11 cellular contexts compared by ENCODE assay signal in genomic region chr10:24834869-24835268, GRCh38.
DNase-seq lines count a peak whose midpoint lies in the region; ATAC-seq and TF ChIP-seq lines count a peak whose summit lies in the region.
"Had no signal": no experiment of that assay in that cellular context is flagged by ENCODE, and none has a peak within 500 bp of the region (broad histone marks: within the 10 kb centered on the region; RNA-seq: fewer than 3 reads in every experiment).

No MANE protein-coding gene starts in this region.

- no peak for ATAC-seq in omental fat pad (ENCODE audit: low FRiP score)

- peak; percentile 68 for DNase-seq in NCI-H2107 treated with DMSO at 0.1 percent for 48 hours (lab: John Stamatoyannopoulos, UW; ENCODE audit: unreplicated experiment)
- no peak for DNase-seq in NCI-H2107 (lab: John Stamatoyannopoulos, UW)
- peak; percentile 44 for DNase-seq in SW480 (ENCODE audit: low spot score)
- peak; percentile 26 for DNase-seq in iPS-NIHi7 (ENCODE audit: extremely low spot score)
- DNase-seq in NCI-H748 treated with DMSO at 0.1 percent for 48 hours (lab: John Stamatoyannopoulos, UW): no peak
- DNase-seq in omental fat pad (ENCODE audit: low spot score): no peak
- no peak for DNase-seq in stimulated activated CD4-positive, alpha-beta T cell treated with anti-CD3 and anti-CD28 coated beads, Interleukin-4, amount 100 ng/mL, for 24 hours
- DNase-seq: CD4-positive, alpha-beta memory T cell; DMS153; DMS79; GM23248 had no signal

- no peak for TF ChIP-seq CTCF in omental fat pad (IDR thresholded peaks at IDR 0.05)

Comparison
In these comparisons a context has a peak if more than half of its experiments do, and no peak if none do; other contexts are left out.
1. DNase-seq: peak in NCI-H2107 treated with DMSO at 0.1 percent for 48 hours (single experiment), SW480 (single experiment) and iPS-NIHi7 (single experiment); none in NCI-H2107 (single experiment), NCI-H748 treated with DMSO at 0.1 percent for 48 hours (single experiment), omental fat pad (single experiment) and stimulated activated CD4-positive, alpha-beta T cell treated with anti-CD3 and anti-CD28 coated beads, Interleukin-4, amount 100 ng/mL, for 24 hours (single experiment).